ENCODE assay signal across 8 cellular contexts in the genomic region with DNA sequence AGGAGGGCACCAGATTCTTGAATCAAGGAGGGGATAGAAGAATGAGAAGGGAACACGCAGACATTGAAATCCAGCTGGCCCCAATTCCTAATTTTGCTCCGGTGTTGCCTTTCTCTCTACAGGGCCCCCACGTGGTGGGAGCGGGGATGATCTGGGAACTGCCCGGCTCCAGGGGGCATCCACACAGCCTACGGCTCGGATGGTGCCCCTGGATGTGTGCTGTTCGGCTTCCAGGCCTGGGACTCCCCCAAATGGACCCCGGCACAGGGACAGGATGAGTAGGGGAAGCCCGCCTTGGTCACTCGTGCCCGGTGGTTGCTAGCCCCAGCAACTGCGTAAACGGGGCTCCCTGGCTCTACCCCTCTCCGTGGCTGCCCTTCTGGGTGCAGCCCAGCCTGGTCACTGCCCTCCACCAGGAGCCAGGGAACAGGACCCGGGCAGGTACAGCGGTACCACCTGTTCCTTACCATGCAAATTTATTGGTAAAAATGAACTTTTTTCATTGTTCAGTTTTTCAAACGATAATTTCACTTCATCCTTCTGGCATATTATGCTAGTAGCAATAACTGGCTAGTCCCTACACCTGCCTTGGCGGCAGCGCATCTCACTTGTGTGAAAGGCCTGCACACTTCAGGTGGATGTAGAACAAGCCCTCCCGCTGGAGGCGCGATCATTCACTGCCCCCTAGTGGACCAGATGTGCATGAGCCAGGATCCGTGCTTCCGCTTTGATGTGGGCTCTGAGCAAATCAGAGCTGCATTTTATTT.
DNase-seq lines count a peak whose midpoint lies in the region; TF ChIP-seq lines count a peak whose summit lies in the region.

No MANE protein-coding gene starts in this region.

- peaks cover 20% of the 10 kb centered on the region for H3K4me1 ChIP-seq in endodermal cell (ENCODE audit: control insufficient read depth, insufficient read depth, low read length)

- H3K36me3 ChIP-seq in endodermal cell (ENCODE audit: control insufficient read depth, insufficient read depth, low read length), result no peaks in the 10 kb centered on the region

- no peaks in the 10 kb centered on the region for H3K9me3 Mint-ChIP-seq in endodermal cell

- no peak overlapping the region for H3K27ac Mint-ChIP-seq in endodermal cell

- H3K9me3 ChIP-seq in endodermal cell (ENCODE audit: control insufficient read depth, low read length), result no peaks in the 10 kb centered on the region

- H3K4me3 ChIP-seq in endodermal cell (ENCODE audit: low read length), result no peak overlapping the region

- peaks cover 13% of the 10 kb centered on the region for H3K4me1 Mint-ChIP-seq in endodermal cell

- no peaks in the 10 kb centered on the region for H3K36me3 Mint-ChIP-seq in endodermal cell (ENCODE audit: low read depth)

- H3K27ac ChIP-seq in endodermal cell (ENCODE audit: low read depth, low read length), result no peak overlapping the region

- H3K27me3 ChIP-seq in endodermal cell (ENCODE audit: control insufficient read depth, insufficient read depth, low read length, poor library complexity, severe bottlenecking), result no peaks in the 10 kb centered on the region

- H3K9ac ChIP-seq in endodermal cell (ENCODE audit: extremely low read depth, low read length, poor library complexity, severe bottlenecking), result no peak overlapping the region

- WGBS in endodermal cell (ENCODE audit: insufficient coverage in 1 of 2, insufficient read length in 1 of 2), 2 experiments, result 46 to 59% methylated on average over 15 to 25 of the region's 25 CpGs

- peaks cover 9% of the 10 kb centered on the region for H3K27me3 Mint-ChIP-seq in endodermal cell (ENCODE audit: insufficient read depth)

- H3K4me3 Mint-ChIP-seq in endodermal cell, result no peak overlapping the region

- TF ChIP-seq CTCF in GM20000 (IDR thresholded peaks at IDR 0.05; ENCODE audit: extremely low read depth, missing control alignments) (peak; percentile 83), endodermal cell (conservative IDR thresholded peaks at IDR 0.05) (peak; percentile 95)

- DNase-seq in COLO829 (ENCODE audit: low spot score) (peak; percentile 76), GM20000 (ENCODE audit: low spot score) (peak; percentile 79), HK-2 (ENCODE audit: unreplicated experiment) (peak; percentile 75), NOMO-1 treated with dmso at 0.1 percent for 144 hours (lab: John Stamatoyannopoulos, UW; ENCODE audit: unreplicated experiment) (peak; percentile 67), endodermal cell (peak; percentile 94), middle frontal gyrus (ENCODE audit: extremely low spot score, low spot score) (peak; percentile 80)
- peak; percentile 46 to 75 (median 62) for DNase-seq in activated CD8-positive, alpha-beta memory T cell treated with anti-CD3 and anti-CD28 coated beads for 48 hours (ENCODE audit: low read depth in 2 of 3, low spot score in 2 of 3)
- peak; percentile 59 to 72 for DNase-seq in stimulated activated CD8-positive, alpha-beta memory T cell treated with anti-CD3 and anti-CD28 coated beads, Interleukin-4, amount 100 ng/mL, for 4 hours (ENCODE audit: low read depth in 2 of 2, low spot score in 1 of 2)
